8 cellular contexts compared by ENCODE assay signal in the genomic region with DNA sequence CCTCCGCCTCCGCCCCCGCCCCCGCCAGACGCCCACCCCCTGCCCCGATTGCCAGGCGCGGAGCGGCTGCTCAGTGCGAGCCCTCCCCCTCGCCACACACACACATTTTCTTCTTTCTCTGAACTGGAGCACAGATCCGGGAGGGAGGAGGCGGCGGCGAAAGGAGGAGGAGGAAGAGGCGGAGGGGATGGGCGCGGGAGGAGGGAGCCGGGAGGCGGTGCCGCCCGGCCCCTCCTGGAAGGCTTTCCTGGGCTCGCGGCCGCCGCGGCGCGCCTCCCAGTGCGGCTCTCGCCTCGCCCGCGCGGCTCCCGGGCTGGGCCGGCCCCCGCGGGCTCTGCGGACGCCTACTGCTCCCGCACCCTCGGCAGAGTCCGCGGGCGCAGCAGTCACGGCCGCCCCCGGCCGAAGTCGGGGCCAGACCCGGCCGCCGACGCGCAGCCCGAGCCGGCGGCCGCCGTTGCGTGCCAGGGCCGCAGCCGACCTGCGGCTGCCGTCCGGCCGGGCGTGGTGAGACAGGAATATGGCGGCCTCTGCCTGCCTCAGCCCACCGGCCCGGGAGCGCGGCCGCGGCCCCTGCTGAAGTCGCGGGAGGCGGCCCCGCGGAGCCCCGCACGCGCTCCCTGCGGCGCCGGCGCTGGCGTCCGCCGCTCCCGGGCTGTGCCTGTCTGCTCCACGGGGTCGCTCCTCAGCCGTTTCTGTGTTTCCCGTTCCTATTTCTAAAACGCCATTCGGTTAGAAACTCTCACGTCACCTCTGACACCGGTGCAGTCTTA. TPM values are rescaled to one million over a fixed set of nuclear protein-coding genes. Genes with fewer than 3 reads are reported as not detected.
A peak's percentile ranks its signal among the peaks of the same experiment; 100 is the strongest.
DNase-seq lines count a peak whose midpoint lies in the region; ATAC-seq, FAIRE-seq and TF ChIP-seq lines count a peak whose summit lies in the region.

No MANE protein-coding gene starts in this region.

- no peak for ATAC-seq in GM21447 (IDR thresholded peaks at IDR 0.05; ENCODE audit: unreplicated experiment)
- ATAC-seq in GM18498 (IDR thresholded peaks at IDR 0.05; ENCODE audit: unreplicated experiment), result no peak

- no peak for TF ChIP-seq CTCF in GM20000 (IDR thresholded peaks at IDR 0.05; ENCODE audit: extremely low read depth, missing control alignments)
- no peak for TF ChIP-seq CTCF in bronchial epithelial cell (IDR thresholded peaks at IDR 0.05; ENCODE audit: insufficient read depth, low read length, severe bottlenecking)

- no peaks in the 10 kb centered on the region for H3K27me3 ChIP-seq in bronchial epithelial cell (ENCODE audit: control insufficient read depth, insufficient read depth, low read length)

- H3K36me3 ChIP-seq in bronchial epithelial cell (ENCODE audit: control insufficient read depth, insufficient read depth, low read length), result no peaks in the 10 kb centered on the region

- DNase-seq in GM20000 (ENCODE audit: low spot score) (peak; percentile 57), NCI-H2196 (lab: John Stamatoyannopoulos, UW; ENCODE audit: unreplicated experiment) (peak; percentile 88), bronchial epithelial cell (ENCODE audit: low read depth) (peak; percentile 76), iPS-NIHi11 (ENCODE audit: low spot score) (peak; percentile 86), skeletal muscle cell (ENCODE audit: low read depth) (peak; percentile 88)
- DNase-seq in activated CD4-positive, CD25-positive, alpha-beta regulatory T cell treated with anti-CD3 and anti-CD28 coated beads, Interleukin-2, amount 50 U/mL, for 16 hours (ENCODE audit: low read depth, low spot score), result peak; percentile 49

- FAIRE-seq in bronchial epithelial cell (lab: Jason Lieb, UNC), result no peak

- H3K4me3 ChIP-seq in bronchial epithelial cell (ENCODE audit: low read depth, low read length) (peak overlapping the region; percentile 73), skeletal muscle cell (ENCODE audit: low read depth, low read length) (peak overlapping the region; percentile 80)

RNA-seq across cellular contexts. Expression of gene GNAQ, which starts 0.4 kb away (rescaled TPM):
- total RNA-seq in bronchial epithelial cell, result 20.2 and 21.3 TPM in 2 replicates
